ENCODE assay signal across 27 cellular contexts in genomic region chr18:21303445-21303844, GRCh38.
"Had no signal": no experiment of that assay in that cellular context is flagged by ENCODE, and none has a peak within 500 bp of the region (broad histone marks: within the 10 kb centered on the region; RNA-seq: fewer than 3 reads in every experiment).

No MANE protein-coding gene starts in this region.

- H3K9me3 Mint-ChIP-seq: activated B cell treated with CpG ODN at 0.5 μM for 24 hours; activated naive CD4-positive, alpha-beta T cell treated with anti-CD3 and anti-CD28 coated beads, Interleukin-2, amount 50 U/mL, for 72 hours; activated T-cell treated with anti-CD3 and anti-CD28 coated beads, Interleukin-2, amount 50 U/mL, for 24 hours; activated T-helper 17 cell treated with anti-CD3 and anti-CD28 coated beads, Interleukin-2, amount 50 U/mL, for 72 hours; brain; dendritic cell treated with granulocyte-macrophage colony-stimulating factor and Interleukin-4, amounts not matched to agents 40 ng/mL and 50 ng/mL, for 4 days; natural killer cell treated with Interleukin-12 subunit alpha and Interleukin-12 subunit beta and Interleukin-15 and Interleukin-18, amount 100 ng/mL, for 72 hours; stimulated activated naive CD8-positive, alpha-beta T cell treated with anti-CD3 and anti-CD28 coated beads, Interleukin-15, amount 100 ng/mL, for 72 hours had no signal

- H3K36me3 Mint-ChIP-seq: activated naive CD4-positive, alpha-beta T cell treated with anti-CD3 and anti-CD28 coated beads, Interleukin-2, amount 50 U/mL, for 72 hours; brain; immature natural killer cell; natural killer cell treated with Interleukin-12 subunit alpha and Interleukin-12 subunit beta and Interleukin-15 and Interleukin-18, amount 100 ng/mL, for 72 hours had no signal

- H3K4me3 Mint-ChIP-seq: activated B cell treated with CpG ODN at 0.5 μM for 24 hours; activated CD4-positive, alpha-beta T cell treated with anti-CD3 and anti-CD28 coated beads for 36 hours; activated T-cell treated with anti-CD3 and anti-CD28 coated beads, Interleukin-2, amount 50 U/mL, for 24 hours; activated T-helper 17 cell treated with anti-CD3 and anti-CD28 coated beads, Interleukin-2, amount 50 U/mL, for 72 hours; brain; dendritic cell treated with granulocyte-macrophage colony-stimulating factor and Interleukin-4, amounts not matched to agents 40 ng/mL and 50 ng/mL, for 4 days; immature natural killer cell; natural killer cell treated with Interleukin-12 subunit alpha and Interleukin-12 subunit beta and Interleukin-15 and Interleukin-18, amount 100 ng/mL, for 72 hours; stimulated activated naive CD8-positive, alpha-beta T cell treated with anti-CD3 and anti-CD28 coated beads, Interleukin-15, amount 100 ng/mL, for 72 hours had no signal

- FAIRE-seq: endothelial cell of umbilical vein, pancreas had no signal

- H3K27me3 Mint-ChIP-seq: brain; dendritic cell treated with granulocyte-macrophage colony-stimulating factor and Interleukin-4, amounts not matched to agents 40 ng/mL and 50 ng/mL, for 4 days had no signal

- H3K36me3 ChIP-seq: left ventricle myocardium inferior, pancreas, right atrium auricular region, tibial nerve, uterus had no signal

- H3K4me1 Mint-ChIP-seq: activated B cell treated with CpG ODN at 0.5 μM for 24 hours; activated CD4-positive, alpha-beta T cell treated with anti-CD3 and anti-CD28 coated beads for 36 hours; activated T-helper 17 cell treated with anti-CD3 and anti-CD28 coated beads, Interleukin-2, amount 50 U/mL, for 72 hours; immature natural killer cell; stimulated activated naive CD8-positive, alpha-beta T cell treated with anti-CD3 and anti-CD28 coated beads, Interleukin-15, amount 100 ng/mL, for 72 hours had no signal

- H3K27me3 ChIP-seq: pancreas, right atrium auricular region, tibial nerve, uterus had no signal

- H3K9me3 ChIP-seq: left ventricle myocardium inferior, pancreas, psoas muscle, right atrium auricular region, tibial nerve, uterus had no signal

- DNase-seq: activated B cell treated with CpG ODN at 0.5 μM for 24 hours; activated CD4-positive, alpha-beta T cell treated with anti-CD3 and anti-CD28 coated beads for 36 hours; activated CD4-positive, alpha-beta T cell treated with anti-CD3 and anti-CD28 coated beads, Interleukin-2, amount 50 U/mL, for 4 hours; activated CD8-positive, alpha-beta memory T cell treated with anti-CD3 and anti-CD28 coated beads for 24 hours; activated CD8-positive, alpha-beta memory T cell treated with anti-CD3 and anti-CD28 coated beads, Interleukin-2, amount 50 U/mL, for 4 hours; activated T-cell treated with anti-CD3 and anti-CD28 coated beads, Interleukin-2, amount 50 U/mL, for 24 hours; aorta; caudate nucleus; effector CD8-positive, alpha-beta T cell; foreskin melanocyte; immature natural killer cell; kidney glomerular epithelial cell; left ventricle myocardium inferior; pancreas; psoas muscle; stimulated activated CD4-positive, alpha-beta T cell treated with anti-CD3 and anti-CD28 coated beads, Interleukin-12 subunit alpha, Interleukin-12 subunit beta, amount 100 ng/mL, for 4 hours; stimulated activated naive CD8-positive, alpha-beta T cell treated with anti-CD3 and anti-CD28 coated beads, Interleukin-15, amount 100 ng/mL, for 72 hours; T1000; uterus had no signal

- H3K4me1 ChIP-seq: pancreas, psoas muscle, right atrium auricular region, tibial nerve, uterus had no signal

- H3K27ac ChIP-seq: left ventricle myocardium inferior, pancreas, psoas muscle, right atrium auricular region, tibial nerve, uterus had no signal

- H3K4me3 ChIP-seq: left ventricle myocardium inferior, pancreas, psoas muscle, right atrium auricular region, tibial nerve, uterus had no signal

- H3K27ac Mint-ChIP-seq: activated B cell treated with CpG ODN at 0.5 μM for 24 hours; activated CD4-positive, alpha-beta T cell treated with anti-CD3 and anti-CD28 coated beads for 36 hours; activated naive CD4-positive, alpha-beta T cell treated with anti-CD3 and anti-CD28 coated beads, Interleukin-2, amount 50 U/mL, for 72 hours; activated T-cell treated with anti-CD3 and anti-CD28 coated beads, Interleukin-2, amount 50 U/mL, for 24 hours; activated T-helper 17 cell treated with anti-CD3 and anti-CD28 coated beads, Interleukin-2, amount 50 U/mL, for 72 hours; brain; dendritic cell treated with granulocyte-macrophage colony-stimulating factor and Interleukin-4, amounts not matched to agents 40 ng/mL and 50 ng/mL, for 4 days; immature natural killer cell; natural killer cell treated with Interleukin-12 subunit alpha and Interleukin-12 subunit beta and Interleukin-15 and Interleukin-18, amount 100 ng/mL, for 72 hours; stimulated activated naive CD8-positive, alpha-beta T cell treated with anti-CD3 and anti-CD28 coated beads, Interleukin-15, amount 100 ng/mL, for 72 hours had no signal
